In genomic region chr12:70663838-70664237, GRCh38 we compare ENCODE assay signal across 28 cellular contexts. TPM values are rescaled to one million over a fixed set of nuclear protein-coding genes. Genes with fewer than 3 reads are reported as not detected.
DNase-seq lines count a peak whose midpoint lies in the region; ATAC-seq and TF ChIP-seq lines count a peak whose summit lies in the region.
"Had no signal": no experiment of that assay in that cellular context is flagged by ENCODE, and none has a peak within 500 bp of the region (broad histone marks: within the 10 kb centered on the region; RNA-seq: fewer than 3 reads in every experiment).

No MANE protein-coding gene starts in this region.

- no peaks in the 10 kb centered on the region for H3K36me3 ChIP-seq in PC-9 (ENCODE audit: low read depth)
- H3K36me3 ChIP-seq: neutrophil, prostate gland, upper lobe of left lung had no signal

- H3K27me3 Mint-ChIP-seq in natural killer cell (ENCODE audit: low read depth in 2 of 2) = no peaks in the 10 kb centered on the region
- H3K27me3 Mint-ChIP-seq in natural killer cell treated with Interleukin-12 subunit alpha and Interleukin-12 subunit beta and Interleukin-15 and Interleukin-18, amount 100 ng/mL, for 72 hours = no peaks in the 10 kb centered on the region
- H3K27me3 Mint-ChIP-seq: activated CD8-positive, alpha-beta memory T cell treated with anti-CD3 and anti-CD28 coated beads, Interleukin-2, amount 10 ng/mL, durations not matched to agents 7 days and 5 days; stimulated activated memory B cell treated with anti-CD40 and anti-IgM and Interleukin-4, amounts not matched to agents 10 μg/mL and 1 μg/mL and 100 μg/mL, for 72 hours had no signal

- no peak overlapping the region for H3K4me3 ChIP-seq in PC-9
- H3K4me3 ChIP-seq: body of pancreas, GM12878, lung, prostate gland, upper lobe of left lung had no signal

- H3K27me3 ChIP-seq in PC-9 (ENCODE audit: insufficient read depth, low read depth) = no peaks in the 10 kb centered on the region
- H3K27me3 ChIP-seq: body of pancreas, dorsolateral prefrontal cortex, neutrophil, upper lobe of left lung had no signal

- H3K79me2 ChIP-seq in PC-9 (ENCODE audit: low read depth) = no peaks in the 10 kb centered on the region

- H3K36me3 Mint-ChIP-seq in natural killer cell = no peaks in the 10 kb centered on the region
- peaks cover 4% of the 10 kb centered on the region for H3K36me3 Mint-ChIP-seq in natural killer cell treated with Interleukin-12 subunit alpha and Interleukin-12 subunit beta and Interleukin-15 and Interleukin-18, amount 100 ng/mL, for 72 hours
- H3K36me3 Mint-ChIP-seq: activated CD8-positive, alpha-beta memory T cell treated with anti-CD3 and anti-CD28 coated beads, Interleukin-2, amount 10 ng/mL, durations not matched to agents 7 days and 5 days; stimulated activated memory B cell treated with anti-CD40 and anti-IgM and Interleukin-4, amounts not matched to agents 10 μg/mL and 1 μg/mL and 100 μg/mL, for 72 hours had no signal

- peaks cover 0 to 3% of the 10 kb centered on the region in 2 donors for H3K9me3 Mint-ChIP-seq in natural killer cell
- peaks cover 3% of the 10 kb centered on the region for H3K9me3 Mint-ChIP-seq in natural killer cell treated with Interleukin-12 subunit alpha and Interleukin-12 subunit beta and Interleukin-15 and Interleukin-18, amount 100 ng/mL, for 72 hours
- H3K9me3 Mint-ChIP-seq: activated T-cell treated with anti-CD3 and anti-CD28 coated beads, Interleukin-2, amount 50 U/mL, for 72 hours; HFFc6; stimulated activated memory B cell treated with anti-CD40 and anti-IgM and Interleukin-4, amounts not matched to agents 10 μg/mL and 1 μg/mL and 100 μg/mL, for 72 hours had no signal

- H3K27ac ChIP-seq in PC-9 = no peak overlapping the region
- H3K27ac ChIP-seq: body of pancreas, C4-2B, neutrophil, prostate gland, upper lobe of left lung, VCaP had no signal

- peak overlapping the region; percentile 29 to 48 for H3K27ac Mint-ChIP-seq in natural killer cell
- H3K27ac Mint-ChIP-seq in natural killer cell treated with Interleukin-12 subunit alpha and Interleukin-12 subunit beta and Interleukin-15 and Interleukin-18, amount 100 ng/mL, for 72 hours = no peak overlapping the region
- H3K27ac Mint-ChIP-seq: activated CD8-positive, alpha-beta memory T cell treated with anti-CD3 and anti-CD28 coated beads, Interleukin-2, amount 10 ng/mL, durations not matched to agents 7 days and 5 days; activated T-cell treated with anti-CD3 and anti-CD28 coated beads, Interleukin-2, amount 50 U/mL, for 72 hours; HFFc6; stimulated activated memory B cell treated with anti-CD40 and anti-IgM and Interleukin-4, amounts not matched to agents 10 μg/mL and 1 μg/mL and 100 μg/mL, for 72 hours had no signal

- no peaks in the 10 kb centered on the region for H3K9me3 ChIP-seq in PC-9 (ENCODE audit: insufficient read depth, low read depth)
- H3K9me3 ChIP-seq: body of pancreas, neutrophil, prostate gland, upper lobe of left lung had no signal

- H3K9me2 ChIP-seq in PC-9 (ENCODE audit: insufficient read depth) = no peaks in the 10 kb centered on the region

- no TSS peak for BruUV-seq in PC-9 (replicated peaks; lab: Mats Ljungman, UMichigan)

- no peak for DNase-seq in natural killer cell
- no peak for DNase-seq in natural killer cell treated with Interleukin-12 subunit alpha and Interleukin-12 subunit beta and Interleukin-15 and Interleukin-18, amount 100 ng/mL, for 72 hours (ENCODE audit: low spot score)
- DNase-seq in PC-9 = no peak
- peak; percentile 25 for DNase-seq in inferior parietal cortex (ENCODE audit: extremely low spot score)
- no peak for DNase-seq in DMS53 (lab: John Stamatoyannopoulos, UW)
- DNase-seq in middle frontal gyrus (ENCODE audit: extremely low spot score, low spot score) = no peak
- DNase-seq in KBM-7 = no peak
- DNase-seq: activated CD4-positive, alpha-beta T cell treated with anti-CD3 and anti-CD28 coated beads, Interleukin-2, amount 50 U/mL, for 1 hour; activated CD8-positive, alpha-beta memory T cell treated with anti-CD3 and anti-CD28 coated beads, Interleukin-2, amount 10 ng/mL, durations not matched to agents 7 days and 5 days; activated naive CD4-positive, alpha-beta T cell treated with Interleukin-2 at 50 U/mL for 16 hours; activated T-cell treated with anti-CD3 and anti-CD28 coated beads, Interleukin-2, amount 50 U/mL, for 72 hours; body of pancreas; dorsolateral prefrontal cortex; HFFc6; Karpas-422; kidney glomerular epithelial cell; NCI-H1694 treated with DMSO at 0.1 percent for 48 hours; NCI-H774; stimulated activated CD4-positive, alpha-beta T cell treated with anti-CD3 and anti-CD28 coated beads, Interleukin-4, amount 100 ng/mL, for 4 hours; T-helper 9 cell; upper lobe of left lung had no signal

- no peak overlapping the region for H3K4me2 ChIP-seq in PC-9

- peaks cover 31 to 37% of the 10 kb centered on the region in 2 donors for H3K4me1 Mint-ChIP-seq in natural killer cell
- peaks cover 7 to 16% of the 10 kb centered on the region in 2 donors for H3K4me1 Mint-ChIP-seq in natural killer cell treated with Interleukin-12 subunit alpha and Interleukin-12 subunit beta and Interleukin-15 and Interleukin-18, amount 100 ng/mL, for 72 hours (ENCODE audit: low read depth in 2 of 2)
- H3K4me1 Mint-ChIP-seq: activated CD8-positive, alpha-beta memory T cell treated with anti-CD3 and anti-CD28 coated beads, Interleukin-2, amount 10 ng/mL, durations not matched to agents 7 days and 5 days had no signal

- in situ Hi-C loops in KBM-7 (cut with MboI; ENCODE audit: low pct_unique_long_range_greater_than_20kb, low sequenced_read_pairs) = no loop called here

- no peaks in the 10 kb centered on the region for H4K20me1 ChIP-seq in PC-9 (ENCODE audit: insufficient read depth)

- H2AFZ ChIP-seq in PC-9 = 0 out of 2 replicates have a peak overlapping the region, but pooled peaks have one; percentile 4

- intact Hi-C loops in natural killer cell (cut with micrococcal nuclease) (loop anchor here (5.0 kb wide), 1 partner anchor 52 kb away; no protein-coding TSS in a partner anchor), PC-9 (cut with micrococcal nuclease; ENCODE audit: unreplicated experiment) (no loop called here)

- H3K4me1 ChIP-seq in PC-9 (replicated peaks; ENCODE audit: insufficient read depth) = peaks cover 18% of the 10 kb centered on the region; the same call in 1 of the 2 replicates
- H3K4me1 ChIP-seq: body of pancreas, prostate gland had no signal

- peaks cover 4% of the 10 kb centered on the region; the same call in 1 of the 2 replicates for H3F3A ChIP-seq in PC-9 (ENCODE audit: insufficient read depth, low read depth)

- POLR2A ChIA-PET in PC-9 (lab: Charles Lee; ENCODE audit: unreplicated experiment) = no interaction called here

- H3K4me3 Mint-ChIP-seq in natural killer cell = no peak overlapping the region
- H3K4me3 Mint-ChIP-seq in natural killer cell treated with Interleukin-12 subunit alpha and Interleukin-12 subunit beta and Interleukin-15 and Interleukin-18, amount 100 ng/mL, for 72 hours = no peak overlapping the region
- H3K4me3 Mint-ChIP-seq: activated CD8-positive, alpha-beta memory T cell treated with anti-CD3 and anti-CD28 coated beads, Interleukin-2, amount 10 ng/mL, durations not matched to agents 7 days and 5 days; activated T-cell treated with anti-CD3 and anti-CD28 coated beads, Interleukin-2, amount 50 U/mL, for 72 hours; HFFc6; stimulated activated memory B cell treated with anti-CD40 and anti-IgM and Interleukin-4, amounts not matched to agents 10 μg/mL and 1 μg/mL and 100 μg/mL, for 72 hours had no signal

- no peak for ATAC-seq in natural killer cell
- ATAC-seq in natural killer cell treated with Interleukin-12 subunit alpha and Interleukin-12 subunit beta and Interleukin-15 and Interleukin-18, amount 100 ng/mL, for 72 hours = no peak
- ATAC-seq: activated CD8-positive, alpha-beta memory T cell treated with anti-CD3 and anti-CD28 coated beads, Interleukin-2, amount 10 ng/mL, durations not matched to agents 7 days and 5 days; activated T-cell treated with anti-CD3 and anti-CD28 coated beads, Interleukin-2, amount 50 U/mL, for 72 hours; body of pancreas; GM12878; stimulated activated memory B cell treated with anti-CD40 and anti-IgM and Interleukin-4, amounts not matched to agents 10 μg/mL and 1 μg/mL and 100 μg/mL, for 72 hours had no signal

- TF ChIP-seq CTCF in natural killer cell (IDR thresholded peaks at IDR 0.05) = no peak
- TF ChIP-seq CTCF in PC-9 (conservative IDR thresholded peaks at IDR 0.05) = no peak

- CTCF ChIA-PET in PC-9 (lab: Charles Lee) = interaction anchor here (0.9 kb wide), 1 partner anchor 18 kb away, joined by 3 read pairs; no protein-coding TSS in a partner anchor

RNA-seq across cellular contexts. Expression of gene PTPRB, which starts 26.6 kb away (rescaled TPM):
- total RNA-seq in natural killer cell = 1 to 10 TPM; 2.3 to 7.8 (median 5.5) TPM
- under 1 TPM; 0.31 to 0.52 TPM for total RNA-seq in natural killer cell treated with Interleukin-12 subunit alpha and Interleukin-12 subunit beta and Interleukin-15 and Interleukin-18, amount 100 ng/mL, for 72 hours
- 1.3 and 1.9 TPM in 2 replicates for total RNA-seq in PC-9 (2021)
- total RNA-seq: activated CD8-positive, alpha-beta memory T cell treated with anti-CD3 and anti-CD28 coated beads, Interleukin-2, amount 10 ng/mL, durations not matched to agents 7 days and 5 days; activated T-cell treated with anti-CD3 and anti-CD28 coated beads, Interleukin-2, amount 50 U/mL, for 72 hours had no signal

Comparison
In these comparisons a context has a peak if more than half of its experiments do, and no peak if none do; other contexts are left out.
1. H3K27ac Mint-ChIP-seq: peak in natural killer cell (2 of 2); none in natural killer cell treated with Interleukin-12 subunit alpha and Interleukin-12 subunit beta and Interleukin-15 and Interleukin-18, amount 100 ng/mL, for 72 hours (0 of 2).